8 cellular contexts compared by ENCODE assay signal in the genomic region with DNA sequence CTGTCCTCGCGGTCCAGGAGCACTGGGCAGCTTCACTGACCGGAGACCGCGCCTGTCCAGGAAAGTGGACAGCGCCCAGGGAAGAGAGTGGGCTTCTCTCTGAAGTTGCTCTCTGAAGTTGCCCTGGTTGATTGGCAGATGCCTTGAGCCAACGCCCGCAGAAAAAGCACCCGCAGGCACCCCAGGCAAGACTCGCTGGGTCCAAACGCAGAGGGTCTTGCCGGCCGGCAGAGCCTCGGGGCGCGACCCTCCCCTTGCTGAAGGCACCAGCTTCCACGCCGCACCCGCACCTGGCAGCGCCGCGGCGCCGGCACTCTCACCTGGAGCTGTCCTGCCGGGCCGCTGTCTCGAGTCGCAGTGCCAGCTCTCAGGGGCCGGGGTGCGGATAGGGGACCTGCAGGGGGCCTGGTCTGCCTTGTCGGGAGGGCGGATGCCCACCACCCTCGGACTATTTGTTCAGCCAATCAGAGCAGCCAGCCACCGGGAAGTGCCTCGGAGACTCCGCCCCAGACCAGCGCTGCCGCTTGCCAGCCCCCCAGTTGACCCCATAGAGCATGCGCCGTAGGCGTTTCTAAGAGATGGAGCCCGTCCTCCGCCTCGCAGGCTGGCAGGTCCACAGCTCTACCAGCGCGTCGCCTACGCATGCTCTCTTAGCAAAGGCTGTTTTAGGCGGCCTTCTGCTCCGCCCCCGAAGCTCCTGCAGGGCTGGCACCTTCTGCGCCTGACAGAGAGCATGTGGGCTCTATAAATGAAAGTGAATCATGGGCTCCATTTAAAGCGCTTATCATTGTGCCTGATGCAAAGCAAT. TPM values are rescaled to one million over a fixed set of nuclear protein-coding genes. Genes with fewer than 3 reads are reported as not detected.
DNase-seq lines count a peak whose midpoint lies in the region; ATAC-seq and TF ChIP-seq lines count a peak whose summit lies in the region.

A gene (minus strand): TSS at position 359 of the 808 bp plus-strand sequence. CDS start 4,127 bp downstream, outside the sequence.

- DNase-seq in DMS 273 treated with DMSO at 0.1 percent for 48 hours (lab: John Stamatoyannopoulos, UW) (peak; percentile 93), OCI-M2 (lab: John Stamatoyannopoulos, UW; ENCODE audit: unreplicated experiment) (peak; percentile 85), activated T-cell treated with anti-CD3 and anti-CD28 coated beads for 4 hours (peak; percentile 91), epithelial cell of esophagus (ENCODE audit: low read depth) (peak; percentile 98), mucosa of descending colon (peak; percentile 91 to 97 (median 92))
- DNase-seq in stimulated activated CD8-positive, alpha-beta memory T cell treated with anti-CD3 and anti-CD28 coated beads, Interleukin-4, amount 100 ng/mL, for 24 hours (ENCODE audit: low read depth), result peak; percentile 92

- peak within 1 kb of the TSS; percentile 35 to 83 (median 80) for H3K27ac Mint-ChIP-seq in IgD-negative memory B cell

- peak within 1 kb of the TSS; percentile 74 for H3K4me3 ChIP-seq in epithelial cell of esophagus (ENCODE audit: low read length)
- peak within 1 kb of the TSS; percentile 48 for H3K4me3 ChIP-seq in mucosa of descending colon

- peaks cover 2 to 7% (median 6%) of the 10 kb centered on the region in 3 donors for H3K9me3 Mint-ChIP-seq in IgD-negative memory B cell

- no peaks in the 10 kb centered on the region for H3K36me3 ChIP-seq in mucosa of descending colon (ENCODE audit: low read depth)

- peak within 1 kb of the TSS; percentile 88 to 96 (median 96) for H3K4me3 Mint-ChIP-seq in IgD-negative memory B cell

- peak; percentile 94 for ATAC-seq in GM21529 (IDR thresholded peaks at IDR 0.05; ENCODE audit: unreplicated experiment)
- peak; percentile 99 for ATAC-seq in mucosa of descending colon

- H3K36me3 Mint-ChIP-seq in IgD-negative memory B cell, result peaks cover 3% of the 10 kb centered on the region

- H3K4me1 Mint-ChIP-seq in IgD-negative memory B cell, result peaks cover 17 to 23% (median 23%) of the 10 kb centered on the region in 3 donors

- H3K9me3 ChIP-seq in mucosa of descending colon, result peaks cover 7% of the 10 kb centered on the region

- H3K27me3 Mint-ChIP-seq in IgD-negative memory B cell, result no peaks in the 10 kb centered on the region

- intact Hi-C loops in mucosa of descending colon (cut with DNase I, micrococcal nuclease), result loop anchor here (10.0 kb wide), 2 partner anchors 163 to 313 kb away; a partner anchor contains a TSS

- no peaks in the 10 kb centered on the region for H3K4me1 ChIP-seq in mucosa of descending colon (ENCODE audit: low read depth)

- TF ChIP-seq CTCF in epithelial cell of esophagus (IDR thresholded peaks at IDR 0.05; ENCODE audit: insufficient read depth, low read depth, low read length, missing control alignments), result no peak
- no peak for TF ChIP-seq CTCF in mucosa of descending colon (IDR thresholded peaks at IDR 0.05)

RNA-seq across cellular contexts. Expression of the gene that starts here (rescaled TPM):
- polyA plus RNA-seq in IgD-negative memory B cell, result 73.9 TPM
- total RNA-seq in mucosa of descending colon, result 10 to 100 TPM; 20.6 to 34.5 (median 29.6) TPM

Comparison
In these comparisons a context has a peak if more than half of its experiments do, and no peak if none do; other contexts are left out.
1. Peak in every context shown above with its lines: DNase-seq, ATAC-seq and H3K4me3 ChIP-seq.